ENCODE assay signal across 18 cellular contexts in the genomic region with DNA sequence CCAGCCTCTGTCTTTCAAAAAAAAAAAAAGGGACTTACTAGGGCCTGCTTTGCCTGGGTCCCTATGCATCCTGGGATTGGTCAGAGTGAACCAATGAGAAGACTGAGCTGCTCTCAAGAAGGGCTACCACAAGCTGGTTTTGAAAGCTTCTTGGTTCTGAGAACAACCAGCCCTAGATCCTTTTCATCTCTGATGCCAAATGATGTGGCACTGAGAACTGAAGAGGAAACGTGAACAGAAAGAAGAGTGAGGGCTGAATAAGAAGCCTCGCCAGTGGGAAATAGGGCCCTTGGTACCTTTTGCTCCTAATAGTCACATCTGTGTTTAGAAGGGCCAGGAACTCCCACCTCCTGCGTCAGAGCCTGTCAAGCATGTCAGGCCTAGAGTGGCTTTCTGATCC. TPM values are rescaled to one million over a fixed set of nuclear protein-coding genes. Genes with fewer than 3 reads are reported as not detected.
A peak's percentile ranks its signal among the peaks of the same experiment; 100 is the strongest.
DNase-seq lines count a peak whose midpoint lies in the region; ATAC-seq, FAIRE-seq and TF ChIP-seq lines count a peak whose summit lies in the region.
"Had no signal": no experiment of that assay in that cellular context is flagged by ENCODE, and none has a peak within 500 bp of the region (broad histone marks: within the 10 kb centered on the region; RNA-seq: fewer than 3 reads in every experiment).

No MANE protein-coding gene starts in this region.

- no peaks in the 10 kb centered on the region for H3K79me2 ChIP-seq in GM23338 (replicated peaks; ENCODE audit: insufficient read depth)

- POLR2A ChIA-PET in CD8-positive, alpha-beta T cell (lab: Charles Lee), result interaction anchor here (1.3 to 1.8 kb wide), 4 partner anchors 10 to 186 kb away, joined by 3 to 11 read pairs (median 5); partner anchors contain the start of genes DCAF7 and TACO1
- POLR2A ChIA-PET in activated CD8-positive, alpha-beta T cell treated with anti-CD3 and anti-CD28 coated beads, Interleukin-2, amount 10 ng/mL, durations not matched to agents 7 days and 5 days (lab: Charles Lee), result interaction anchor here (0.6 to 3.6 kb wide), 8 partner anchors 10 to 886 kb away, joined by 3 to 21 read pairs (median 4); partner anchors contain the start of genes CCDC47, MAP3K3 and TACO1

- ATAC-seq in CD8-positive, alpha-beta T cell, result peak; percentile 13
- ATAC-seq in GM23338, result peak; percentile 54
- ATAC-seq in activated CD8-positive, alpha-beta T cell treated with anti-CD3 and anti-CD28 coated beads, Interleukin-2, amount 10 ng/mL, durations not matched to agents 7 days and 5 days, result peak; percentile 61
- ATAC-seq in central memory CD8-positive, alpha-beta T cell (replicated peaks; ENCODE audit: extremely low read depth, poor library complexity, severe bottlenecking), result no peak
- ATAC-seq in GM19463 (IDR thresholded peaks at IDR 0.05; ENCODE audit: unreplicated experiment), result no peak
- no peak for ATAC-seq in GM18498 (IDR thresholded peaks at IDR 0.05; ENCODE audit: unreplicated experiment)

- no peaks in the 10 kb centered on the region for H3K9me3 ChIP-seq in CD8-positive, alpha-beta T cell (ENCODE audit: low read length)
- H3K9me3 ChIP-seq: thoracic aorta had no signal

- CTCF ChIA-PET in CD8-positive, alpha-beta T cell (lab: Charles Lee), result interaction anchor here (0.8 to 7.2 kb wide), 43 partner anchors 8 to 907 kb away, joined by 3 to 151 read pairs (median 7); partner anchors contain the start of genes CCDC47, DCAF7, DDX42 and MAP3K3
- CTCF ChIA-PET in activated CD8-positive, alpha-beta T cell treated with anti-CD3 and anti-CD28 coated beads, Interleukin-2, amount 10 ng/mL, durations not matched to agents 7 days and 5 days (lab: Charles Lee), result interaction anchor here (0.6 to 4.3 kb wide), 52 partner anchors 9 to 230 kb away, joined by 3 to 177 read pairs (median 5); partner anchors contain the start of genes ACE, DCAF7, KCNH6 and MAP3K3

- no peak overlapping the region for H3K4me3 Mint-ChIP-seq in CD8-positive, alpha-beta T cell
- no peak overlapping the region for H3K4me3 Mint-ChIP-seq in GM23338
- H3K4me3 Mint-ChIP-seq in activated CD8-positive, alpha-beta T cell treated with anti-CD3 and anti-CD28 coated beads, Interleukin-2, amount 10 ng/mL, durations not matched to agents 7 days and 5 days, result peak overlapping the region; percentile 38
- H3K4me3 Mint-ChIP-seq in central memory CD8-positive, alpha-beta T cell, result no peak overlapping the region
- H3K4me3 Mint-ChIP-seq: memory B cell had no signal

- 0 out of 2 replicates have a peak, but pooled peaks cover 3% of the 10 kb centered on the region for H3F3A ChIP-seq in GM23338 (replicated peaks; ENCODE audit: low read depth)

- intact Hi-C loops in CD8-positive, alpha-beta T cell (cut with DNase I, micrococcal nuclease), result no loop called here

- H2AFZ ChIP-seq in GM23338, result no peak overlapping the region

- H4K20me1 ChIP-seq in GM23338 (replicated peaks; ENCODE audit: insufficient read depth), result no peaks in the 10 kb centered on the region

- H3K4me1 ChIP-seq in CD8-positive, alpha-beta T cell (ENCODE audit: insufficient read depth, low read length), result peaks cover 28% of the 10 kb centered on the region
- H3K4me1 ChIP-seq in GM23338 (ENCODE audit: insufficient read depth), result no peaks in the 10 kb centered on the region

- FAIRE-seq in D721Med (lab: Jason Lieb, UNC), result no peak

- peaks cover 35% of the 10 kb centered on the region for H3K36me3 Mint-ChIP-seq in CD8-positive, alpha-beta T cell
- peaks cover 33% of the 10 kb centered on the region for H3K36me3 Mint-ChIP-seq in GM23338 (ENCODE audit: low read depth)
- H3K36me3 Mint-ChIP-seq in activated CD8-positive, alpha-beta T cell treated with anti-CD3 and anti-CD28 coated beads, Interleukin-2, amount 10 ng/mL, durations not matched to agents 7 days and 5 days (ENCODE audit: low read depth), result peaks cover 36% of the 10 kb centered on the region
- H3K36me3 Mint-ChIP-seq in central memory CD8-positive, alpha-beta T cell (ENCODE audit: insufficient read depth), result peaks cover 18% of the 10 kb centered on the region

- no peaks in the 10 kb centered on the region for H3K9me2 ChIP-seq in GM23338 (ENCODE audit: insufficient read depth)

- H3K4me2 ChIP-seq in GM23338, result no peak overlapping the region

- H3K27ac Mint-ChIP-seq in CD8-positive, alpha-beta T cell, result peak overlapping the region; percentile 91
- no peak overlapping the region for H3K27ac Mint-ChIP-seq in GM23338
- peak overlapping the region; percentile 86 for H3K27ac Mint-ChIP-seq in activated CD8-positive, alpha-beta T cell treated with anti-CD3 and anti-CD28 coated beads, Interleukin-2, amount 10 ng/mL, durations not matched to agents 7 days and 5 days
- H3K27ac Mint-ChIP-seq in central memory CD8-positive, alpha-beta T cell (ENCODE audit: low read depth), result peak overlapping the region; percentile 83
- H3K27ac Mint-ChIP-seq: memory B cell had no signal

- H3K4me3 ChIP-seq in CD8-positive, alpha-beta T cell (ENCODE audit: low read depth, low read length), result no peak overlapping the region
- H3K4me3 ChIP-seq in GM23338, result no peak overlapping the region
- H3K4me3 ChIP-seq: coronary artery, thoracic aorta had no signal

- H3K36me3 ChIP-seq in CD8-positive, alpha-beta T cell (ENCODE audit: insufficient read depth, low read length), result peaks cover 7% of the 10 kb centered on the region
- H3K36me3 ChIP-seq in GM23338 (ENCODE audit: insufficient read depth), result 0 out of 2 replicates have a peak, but pooled peaks cover 6% of the 10 kb centered on the region

- peaks cover 31% of the 10 kb centered on the region for H3K4me1 Mint-ChIP-seq in CD8-positive, alpha-beta T cell (ENCODE audit: low read depth)
- no peaks in the 10 kb centered on the region for H3K4me1 Mint-ChIP-seq in GM23338
- peaks cover 28% of the 10 kb centered on the region for H3K4me1 Mint-ChIP-seq in activated CD8-positive, alpha-beta T cell treated with anti-CD3 and anti-CD28 coated beads, Interleukin-2, amount 10 ng/mL, durations not matched to agents 7 days and 5 days (ENCODE audit: low read depth)
- H3K4me1 Mint-ChIP-seq in central memory CD8-positive, alpha-beta T cell, result peaks cover 18% of the 10 kb centered on the region
- H3K4me1 Mint-ChIP-seq: memory B cell had no signal

- no peaks in the 10 kb centered on the region for H3K9me3 Mint-ChIP-seq in CD8-positive, alpha-beta T cell
- H3K9me3 Mint-ChIP-seq in GM23338, result no peaks in the 10 kb centered on the region
- H3K9me3 Mint-ChIP-seq in activated CD8-positive, alpha-beta T cell treated with anti-CD3 and anti-CD28 coated beads, Interleukin-2, amount 10 ng/mL, durations not matched to agents 7 days and 5 days (ENCODE audit: insufficient read depth), result no peaks in the 10 kb centered on the region
- no peaks in the 10 kb centered on the region for H3K9me3 Mint-ChIP-seq in central memory CD8-positive, alpha-beta T cell
- H3K9me3 Mint-ChIP-seq: memory B cell had no signal

- H3K27ac ChIP-seq in CD8-positive, alpha-beta T cell (ENCODE audit: low read depth, low read length), result no peak overlapping the region
- no peak overlapping the region for H3K27ac ChIP-seq in GM23338 (ENCODE audit: low read depth)
- H3K27ac ChIP-seq: coronary artery, thoracic aorta had no signal

- no peaks in the 10 kb centered on the region for H3K27me3 Mint-ChIP-seq in CD8-positive, alpha-beta T cell (ENCODE audit: low read depth)
- H3K27me3 Mint-ChIP-seq in GM23338 (ENCODE audit: insufficient read depth, low read depth, poor library complexity), result peaks cover 3% of the 10 kb centered on the region
- no peaks in the 10 kb centered on the region for H3K27me3 Mint-ChIP-seq in activated CD8-positive, alpha-beta T cell treated with anti-CD3 and anti-CD28 coated beads, Interleukin-2, amount 10 ng/mL, durations not matched to agents 7 days and 5 days (ENCODE audit: low read depth)
- H3K27me3 Mint-ChIP-seq in central memory CD8-positive, alpha-beta T cell, result no peaks in the 10 kb centered on the region
- H3K27me3 Mint-ChIP-seq: memory B cell had no signal

- no peaks in the 10 kb centered on the region for H3K27me3 ChIP-seq in CD8-positive, alpha-beta T cell (ENCODE audit: insufficient read depth, low read length)
- H3K27me3 ChIP-seq in GM23338 (ENCODE audit: insufficient read depth), result no peaks in the 10 kb centered on the region

- TF ChIP-seq CTCF in CD8-positive, alpha-beta T cell (IDR thresholded peaks at IDR 0.05), result no peak
- TF ChIP-seq CTCF in GM23338 (conservative IDR thresholded peaks at IDR 0.05; ENCODE audit: low read depth in 2 of 2) (no peak), D721Med (IDR thresholded peaks at IDR 0.05; ENCODE audit: insufficient read depth, missing control alignments) (no peak)

- DNase-seq in CD8-positive, alpha-beta T cell, result no peak
- DNase-seq in GM23338 (ENCODE audit: low spot score), result no peak
- peak; percentile 43 for DNase-seq in activated CD8-positive, alpha-beta T cell treated with anti-CD3 and anti-CD28 coated beads, Interleukin-2, amount 10 ng/mL, durations not matched to agents 7 days and 5 days
- DNase-seq in central memory CD8-positive, alpha-beta T cell (ENCODE audit: low spot score in 2 of 2), result no peak
- no peak for DNase-seq in D721Med (ENCODE audit: insufficient read length, low spot score)
- DNase-seq in inferior parietal cortex (ENCODE audit: extremely low spot score), result no peak
- DNase-seq: activated effector memory CD4-positive, alpha-beta T cell treated with Interleukin-2 at 50 U/mL for 16 hours; AML-193; kidney glomerular epithelial cell; NCI-H69; OCI-M1; SIG-M5; stimulated activated CD8-positive, alpha-beta memory T cell treated with anti-CD3 and anti-CD28 coated beads, Interleukin-4, amount 100 ng/mL, for 48 hours had no signal

TF ChIP-seq in GM23338, 12 proteins besides CTCF, POLR2A, EP300 and RAD21 (continues in another document):
- TF ChIP-seq JUNB (IDR thresholded peaks at IDR 0.05; ENCODE audit: unreplicated experiment) (no peak), POLR2AphosphoS5 (IDR thresholded peaks at IDR 0.05; ENCODE audit: low read depth) (no peak), ZNF114 (CRISPR knock-in tag; IDR thresholded peaks at IDR 0.05) (no peak), EZH2 (IDR thresholded peaks at IDR 0.05; ENCODE audit: low read depth, unreplicated experiment) (no peak)

RNA-seq across cellular contexts. Expression of gene TACO1, which starts 10.7 kb away (rescaled TPM):
- 10 to 100 TPM; 13.7 to 15.9 TPM for total RNA-seq in CD8-positive, alpha-beta T cell
- total RNA-seq in GM23338 (2014; rRNA removed; shearing (Covaris generic)), result 10.6 and 15.4 TPM in 2 replicates
- polyA plus RNA-seq in GM23338 (2016; fragmentation: Nextera tagmentation; extraction: Ambion mirVana), result 19.9 and 21.9 TPM in 2 replicates
- 10 to 100 TPM; 22.9 to 24.5 TPM for total RNA-seq in activated CD8-positive, alpha-beta T cell treated with anti-CD3 and anti-CD28 coated beads, Interleukin-2, amount 10 ng/mL, durations not matched to agents 7 days and 5 days

RNA-seq across cellular contexts. Expression of gene MAP3K3, which starts 10.9 kb away (rescaled TPM):
- 10 to 100 TPM; 72.9 to 74.5 TPM for total RNA-seq in CD8-positive, alpha-beta T cell
- total RNA-seq in GM23338 (2014; rRNA removed; shearing (Covaris generic)), result 22.2 and 24.6 TPM in 2 replicates
- polyA plus RNA-seq in GM23338 (2016; fragmentation: Nextera tagmentation; extraction: Ambion mirVana), result 6.1 and 7.3 TPM in 2 replicates
- 10 to 100 TPM; 31.4 to 32.8 TPM for total RNA-seq in activated CD8-positive, alpha-beta T cell treated with anti-CD3 and anti-CD28 coated beads, Interleukin-2, amount 10 ng/mL, durations not matched to agents 7 days and 5 days

Comparison
In these comparisons a context has a peak if more than half of its experiments do, and no peak if none do; other contexts are left out.
1. ATAC-seq: peak in CD8-positive, alpha-beta T cell (single experiment), GM23338 (single experiment) and activated CD8-positive, alpha-beta T cell treated with anti-CD3 and anti-CD28 coated beads, Interleukin-2, amount 10 ng/mL, durations not matched to agents 7 days and 5 days (single experiment); none in central memory CD8-positive, alpha-beta T cell (single experiment), GM19463 (single experiment) and GM18498 (single experiment).